Comparison of ENCODE assay signal across 18 cellular contexts in the genomic region with DNA sequence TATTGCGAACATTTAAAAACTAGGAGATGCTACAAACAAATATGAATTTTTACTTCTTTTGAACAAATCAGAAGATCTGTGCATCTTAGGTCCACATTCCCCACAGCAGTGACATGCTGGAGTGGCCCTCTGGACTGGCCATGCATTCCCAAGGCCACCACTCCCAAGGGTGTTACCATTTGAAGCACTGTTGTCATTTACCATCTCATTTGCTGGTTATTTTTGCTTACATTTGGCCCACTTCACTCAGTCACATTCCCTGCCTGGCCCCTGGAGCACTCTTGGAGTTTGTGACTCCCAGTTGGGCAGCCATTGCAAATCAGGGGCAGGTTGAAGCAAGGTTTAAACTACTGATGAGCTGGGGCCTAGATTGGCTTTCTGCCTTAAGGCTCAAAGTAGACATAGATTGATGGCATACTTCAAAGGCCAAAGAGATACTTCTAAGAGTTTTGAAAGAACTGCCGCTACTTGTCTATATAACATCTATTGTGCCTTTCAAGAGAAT. TPM values are rescaled to one million over a fixed set of nuclear protein-coding genes. Genes with fewer than 3 reads are reported as not detected.
DNase-seq lines count a peak whose midpoint lies in the region; ATAC-seq and TF ChIP-seq lines count a peak whose summit lies in the region.
"Had no signal": no experiment of that assay in that cellular context is flagged by ENCODE, and none has a peak within 500 bp of the region (broad histone marks: within the 10 kb centered on the region; RNA-seq: fewer than 3 reads in every experiment).

No MANE protein-coding gene starts in this region.

- no peak overlapping the region for H3K27ac ChIP-seq in upper lobe of right lung
- H3K27ac ChIP-seq in psoas muscle = no peak overlapping the region
- H3K27ac ChIP-seq: 22Rv1, A549, C4-2B, HL-60 had no signal

- H3K4me3 ChIP-seq in Caco-2 (ENCODE audit: low read depth, low read length) (no peak overlapping the region), upper lobe of right lung (no peak overlapping the region), psoas muscle (no peak overlapping the region)
- H3K4me3 ChIP-seq: A549, GM23338 had no signal

- CTCF ChIA-PET in Caco-2 (lab: Charles Lee) = interaction anchor here (0.7 kb wide), 1 partner anchor 19 kb away, joined by 4 read pairs; no protein-coding TSS in a partner anchor

- intact Hi-C loops in Caco-2 (cut with micrococcal nuclease; ENCODE audit: unreplicated experiment) = no loop called here
- intact Hi-C loops in left colon (cut with DNase I, micrococcal nuclease) = no loop called here
- intact Hi-C loops in activated T-helper 1 cell treated with anti-CD3 and anti-CD28 coated beads, Interleukin-12 subunit alpha, Interleukin-12 subunit beta, Interleukin-2, Interleukin-4 antibody, amounts not matched to agents 30 ng/mL and 10 ng/mL and 1 ng/mL, durations not matched to agents 14 hours and 24 hours and 36 hours (cut with micrococcal nuclease) = no loop called here
- intact Hi-C loops in upper lobe of right lung (cut with DNase I) = no loop called here
- intact Hi-C loops in psoas muscle (cut with DNase I) = no loop called here

- no peaks in the 10 kb centered on the region for H3K27me3 Mint-ChIP-seq in Caco-2 (ENCODE audit: insufficient read depth, unreplicated experiment)
- no peaks in the 10 kb centered on the region for H3K27me3 Mint-ChIP-seq in type B pancreatic cell
- H3K27me3 Mint-ChIP-seq in activated T-helper 1 cell treated with anti-CD3 and anti-CD28 coated beads, Interleukin-12 subunit alpha, Interleukin-12 subunit beta, Interleukin-2, Interleukin-4 antibody, amounts not matched to agents 30 ng/mL and 10 ng/mL and 1 ng/mL, durations not matched to agents 14 hours and 24 hours and 36 hours (ENCODE audit: insufficient read depth) = peaks cover 21% of the 10 kb centered on the region
- H3K27me3 Mint-ChIP-seq: CD4-positive, alpha-beta T cell had no signal

- H3K27me3 ChIP-seq in Caco-2 (replicated peaks; ENCODE audit: control insufficient read depth, insufficient read depth, low read length) (no peaks in the 10 kb centered on the region), upper lobe of right lung (no peaks in the 10 kb centered on the region), psoas muscle (ENCODE audit: insufficient read depth in 3 of 3, low read length in 2 of 3) (no peaks in the 10 kb centered on the region)

- BruUV-seq in Caco-2 (replicated peaks; lab: Mats Ljungman, UMichigan) = no TSS peak

- H3K36me3 ChIP-seq in Caco-2 (ENCODE audit: control insufficient read depth, insufficient read depth, low read length) (no peaks in the 10 kb centered on the region), upper lobe of right lung (no peaks in the 10 kb centered on the region), psoas muscle (ENCODE audit: insufficient read depth in 1 of 2, low read depth in 1 of 2) (no peaks in the 10 kb centered on the region)

- POLR2A ChIA-PET in Caco-2 (lab: Charles Lee) = interaction anchor here (0.5 kb wide), 1 partner anchor 121 kb away, joined by 3 read pairs; no protein-coding TSS in a partner anchor

- H3K4me3 Mint-ChIP-seq in Caco-2 (ENCODE audit: unreplicated experiment) (no peak overlapping the region), type B pancreatic cell (no peak overlapping the region)
- H3K4me3 Mint-ChIP-seq in activated T-helper 1 cell treated with anti-CD3 and anti-CD28 coated beads, Interleukin-12 subunit alpha, Interleukin-12 subunit beta, Interleukin-2, Interleukin-4 antibody, amounts not matched to agents 30 ng/mL and 10 ng/mL and 1 ng/mL, durations not matched to agents 14 hours and 24 hours and 36 hours = no peak overlapping the region
- H3K4me3 Mint-ChIP-seq: CD4-positive, alpha-beta T cell; GM23338 had no signal

- H3K9me3 Mint-ChIP-seq in Caco-2 (ENCODE audit: unreplicated experiment) = no peaks in the 10 kb centered on the region
- peaks cover 5% of the 10 kb centered on the region for H3K9me3 Mint-ChIP-seq in type B pancreatic cell
- no peaks in the 10 kb centered on the region for H3K9me3 Mint-ChIP-seq in activated T-helper 1 cell treated with anti-CD3 and anti-CD28 coated beads, Interleukin-12 subunit alpha, Interleukin-12 subunit beta, Interleukin-2, Interleukin-4 antibody, amounts not matched to agents 30 ng/mL and 10 ng/mL and 1 ng/mL, durations not matched to agents 14 hours and 24 hours and 36 hours
- H3K9me3 Mint-ChIP-seq: CD4-positive, alpha-beta T cell; GM23338 had no signal

- no peak for TF ChIP-seq CTCF in Caco-2 (IDR thresholded peaks at IDR 0.05; ENCODE audit: insufficient read depth in 1 of 2, low read depth in 1 of 2, low read length in 1 of 2, severe bottlenecking in 1 of 2, unreplicated experiment in 1 of 2)
- TF ChIP-seq CTCF in type B pancreatic cell (conservative IDR thresholded peaks at IDR 0.05) = no peak
- TF ChIP-seq CTCF in upper lobe of right lung (IDR thresholded peaks at IDR 0.05) = no peak
- TF ChIP-seq CTCF in psoas muscle (IDR thresholded peaks at IDR 0.05) = no peak

- peak; percentile 37 to 67 for DNase-seq in Caco-2
- no peak for DNase-seq in left colon
- DNase-seq in myocyte (ENCODE audit: low read depth) = peak; percentile 62
- no peak for DNase-seq in type B pancreatic cell (ENCODE audit: extremely low spot score, unreplicated experiment)
- DNase-seq in activated T-helper 1 cell treated with anti-CD3 and anti-CD28 coated beads, Interleukin-12 subunit alpha, Interleukin-12 subunit beta, Interleukin-2, Interleukin-4 antibody, amounts not matched to agents 30 ng/mL and 10 ng/mL and 1 ng/mL, durations not matched to agents 14 hours and 24 hours and 36 hours (ENCODE audit: low spot score) = no peak
- DNase-seq in upper lobe of right lung = no peak
- DNase-seq in psoas muscle = no peak
- DNase-seq: AML-193; CD4-positive, alpha-beta T cell; DMS153; DMS79; GF-D8; HCEC 1CT had no signal

- ATAC-seq in left colon (peak; percentile 53), upper lobe of right lung (no peak), psoas muscle (no peak)
- ATAC-seq: A549, GM23338 had no signal

- H3K4me1 ChIP-seq in Caco-2 = peaks cover 18% of the 10 kb centered on the region
- H3K4me1 ChIP-seq in upper lobe of right lung = no peaks in the 10 kb centered on the region
- H3K4me1 ChIP-seq in psoas muscle = no peaks in the 10 kb centered on the region
- H3K4me1 ChIP-seq: A549 had no signal

- H3K27ac Mint-ChIP-seq in Caco-2 (ENCODE audit: unreplicated experiment) (no peak overlapping the region), type B pancreatic cell (peak overlapping the region; percentile 67)
- no peak overlapping the region for H3K27ac Mint-ChIP-seq in activated T-helper 1 cell treated with anti-CD3 and anti-CD28 coated beads, Interleukin-12 subunit alpha, Interleukin-12 subunit beta, Interleukin-2, Interleukin-4 antibody, amounts not matched to agents 30 ng/mL and 10 ng/mL and 1 ng/mL, durations not matched to agents 14 hours and 24 hours and 36 hours
- H3K27ac Mint-ChIP-seq: CD4-positive, alpha-beta T cell; GM23338 had no signal

- H3K4me1 Mint-ChIP-seq in Caco-2 (ENCODE audit: low read depth, unreplicated experiment) (no peaks in the 10 kb centered on the region), type B pancreatic cell (ENCODE audit: unreplicated experiment) (peaks cover 19% of the 10 kb centered on the region)
- peaks cover 5% of the 10 kb centered on the region for H3K4me1 Mint-ChIP-seq in activated T-helper 1 cell treated with anti-CD3 and anti-CD28 coated beads, Interleukin-12 subunit alpha, Interleukin-12 subunit beta, Interleukin-2, Interleukin-4 antibody, amounts not matched to agents 30 ng/mL and 10 ng/mL and 1 ng/mL, durations not matched to agents 14 hours and 24 hours and 36 hours (ENCODE audit: low read depth)
- H3K4me1 Mint-ChIP-seq: GM23338 had no signal

- H3K36me3 Mint-ChIP-seq in Caco-2 (ENCODE audit: insufficient read depth, unreplicated experiment) = no peaks in the 10 kb centered on the region
- H3K36me3 Mint-ChIP-seq in type B pancreatic cell = no peaks in the 10 kb centered on the region
- H3K36me3 Mint-ChIP-seq in activated T-helper 1 cell treated with anti-CD3 and anti-CD28 coated beads, Interleukin-12 subunit alpha, Interleukin-12 subunit beta, Interleukin-2, Interleukin-4 antibody, amounts not matched to agents 30 ng/mL and 10 ng/mL and 1 ng/mL, durations not matched to agents 14 hours and 24 hours and 36 hours (ENCODE audit: low read depth) = peaks cover 2% of the 10 kb centered on the region

- WGBS in psoas muscle, 3 donors = 90 to 98% (median 97%) methylated on average over 2 of the region's 2 CpGs

- H3K9me3 ChIP-seq in Caco-2 (no peaks in the 10 kb centered on the region), upper lobe of right lung (no peaks in the 10 kb centered on the region), psoas muscle (no peaks in the 10 kb centered on the region)
- H3K9me3 ChIP-seq: A549 had no signal

RNA-seq across cellular contexts. Expression of gene ZNRF3, which starts 8.5 kb away (rescaled TPM):
- 37.9 and 41.1 TPM in 2 replicates for total RNA-seq in Caco-2 (2022)
- total RNA-seq in left colon = 1 to 10 TPM; 6.2 to 7.0 TPM
- total RNA-seq in myocyte = 12.3 and 13.9 TPM in 2 replicates
- 3.8 TPM for polyA plus RNA-seq in myocyte (2012)
- 17.9 and 23.1 TPM in 2 replicates for total RNA-seq in type B pancreatic cell (ENCODE audit: low replicate concordance)
- total RNA-seq in activated T-helper 1 cell treated with anti-CD3 and anti-CD28 coated beads, Interleukin-12 subunit alpha, Interleukin-12 subunit beta, Interleukin-2, Interleukin-4 antibody, amounts not matched to agents 30 ng/mL and 10 ng/mL and 1 ng/mL, durations not matched to agents 14 hours and 24 hours and 36 hours = 1.9 and 2.1 TPM in 2 replicates
- 15.8 TPM for total RNA-seq in upper lobe of right lung
- 1 to 10 TPM; 4.9 to 8.5 (median 7.4) TPM for total RNA-seq in psoas muscle
- 1 to 10 TPM; 2.2 to 4.8 (median 2.4) TPM for polyA plus RNA-seq in psoas muscle

Comparison
In these comparisons a context has a peak if more than half of its experiments do, and no peak if none do; other contexts are left out.
1. DNase-seq: peak in Caco-2 (2 of 2) and myocyte (single experiment); none in left colon (0 of 2), type B pancreatic cell (single experiment), activated T-helper 1 cell treated with anti-CD3 and anti-CD28 coated beads, Interleukin-12 subunit alpha, Interleukin-12 subunit beta, Interleukin-2, Interleukin-4 antibody, amounts not matched to agents 30 ng/mL and 10 ng/mL and 1 ng/mL, durations not matched to agents 14 hours and 24 hours and 36 hours (single experiment), upper lobe of right lung (single experiment) and psoas muscle (0 of 2).